Comparison of ENCODE assay signal across 8 cellular contexts in the genomic region with DNA sequence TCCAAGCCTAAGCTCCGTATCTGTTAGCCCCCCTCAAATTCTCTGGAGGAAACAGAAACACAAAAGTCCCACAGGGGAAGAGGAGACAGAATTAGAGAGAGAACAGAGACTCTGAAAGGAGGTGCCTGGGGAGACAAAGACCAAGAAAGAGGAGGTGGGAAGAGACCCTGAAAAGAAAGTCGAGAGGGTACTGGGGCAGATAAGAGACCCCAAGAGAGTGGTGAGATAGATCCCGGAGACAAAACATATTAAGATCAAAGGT. TPM values are rescaled to one million over a fixed set of nuclear protein-coding genes. Genes with fewer than 3 reads are reported as not detected.
DNase-seq lines count a peak whose midpoint lies in the region; ATAC-seq, FAIRE-seq and TF ChIP-seq lines count a peak whose summit lies in the region.

No MANE protein-coding gene starts in this region.

- no peak overlapping the region for H3K27ac ChIP-seq in thymus (ENCODE audit: low read depth)

- POLR2A ChIA-PET in activated CD8-positive, alpha-beta T cell treated with anti-CD3 and anti-CD28 coated beads, Interleukin-2, amount 10 ng/mL, durations not matched to agents 7 days and 5 days (lab: Charles Lee) = interaction anchor here (1.3 kb wide), 1 partner anchor 111 kb away, joined by 3 read pairs; no protein-coding TSS in a partner anchor

- no peak for ATAC-seq in activated T-cell treated with anti-CD3 and anti-CD28 coated beads, Interleukin-2, amount 50 U/mL, for 4 hours
- no peak for ATAC-seq in activated CD8-positive, alpha-beta T cell treated with anti-CD3 and anti-CD28 coated beads, Interleukin-2, amount 10 ng/mL, durations not matched to agents 7 days and 5 days

- WGBS in thymus = 48% methylated on average over 3 of the region's 3 CpGs

- peaks cover 15% of the 10 kb centered on the region for H3K36me3 ChIP-seq in thymus (ENCODE audit: control insufficient read depth, insufficient read depth)

- H3K4me1 Mint-ChIP-seq in activated T-cell treated with anti-CD3 and anti-CD28 coated beads, Interleukin-2, amount 50 U/mL, for 4 hours (ENCODE audit: low read depth) = peaks cover 35% of the 10 kb centered on the region
- H3K4me1 Mint-ChIP-seq in activated CD8-positive, alpha-beta T cell treated with anti-CD3 and anti-CD28 coated beads, Interleukin-2, amount 10 ng/mL, durations not matched to agents 7 days and 5 days (ENCODE audit: low read depth) = peaks cover 43% of the 10 kb centered on the region
- H3K4me1 Mint-ChIP-seq in immature natural killer cell = peaks cover 29 to 41% of the 10 kb centered on the region in 2 donors

- peaks cover 1% of the 10 kb centered on the region for H3K9me3 ChIP-seq in thymus (ENCODE audit: control insufficient read depth)

- peaks cover 21% of the 10 kb centered on the region for H3K27me3 Mint-ChIP-seq in activated T-cell treated with anti-CD3 and anti-CD28 coated beads, Interleukin-2, amount 50 U/mL, for 4 hours (ENCODE audit: low read depth)
- H3K27me3 Mint-ChIP-seq in activated CD8-positive, alpha-beta T cell treated with anti-CD3 and anti-CD28 coated beads, Interleukin-2, amount 10 ng/mL, durations not matched to agents 7 days and 5 days (ENCODE audit: low read depth) = peaks cover 23% of the 10 kb centered on the region
- peaks cover 17 to 31% (median 23%) of the 10 kb centered on the region in 3 donors for H3K27me3 Mint-ChIP-seq in immature natural killer cell (ENCODE audit: low read depth in 3 of 3)

- CTCF ChIA-PET in activated CD8-positive, alpha-beta T cell treated with anti-CD3 and anti-CD28 coated beads, Interleukin-2, amount 10 ng/mL, durations not matched to agents 7 days and 5 days (lab: Charles Lee) = interaction anchor here (1.1 to 1.8 kb wide), 3 partner anchors 11 to 123 kb away, joined by 3 to 4 read pairs (median 3); no protein-coding TSS in a partner anchor

- H3K27me3 ChIP-seq in thymus (ENCODE audit: control insufficient read depth, insufficient read depth) = peaks cover 40% of the 10 kb centered on the region

- no peaks in the 10 kb centered on the region for H3K9me3 Mint-ChIP-seq in activated T-cell treated with anti-CD3 and anti-CD28 coated beads, Interleukin-2, amount 50 U/mL, for 4 hours
- H3K9me3 Mint-ChIP-seq in activated CD8-positive, alpha-beta T cell treated with anti-CD3 and anti-CD28 coated beads, Interleukin-2, amount 10 ng/mL, durations not matched to agents 7 days and 5 days (ENCODE audit: insufficient read depth) = no peaks in the 10 kb centered on the region
- H3K9me3 Mint-ChIP-seq in immature natural killer cell = no peaks in the 10 kb centered on the region

- peak overlapping the region; percentile 75 for H3K4me3 ChIP-seq in thymus (ENCODE audit: low read length)

- H3K4me1 ChIP-seq in thymus (ENCODE audit: control insufficient read depth, insufficient read depth, low read length) = peaks cover 9% of the 10 kb centered on the region

- peaks cover 25% of the 10 kb centered on the region for H3K36me3 Mint-ChIP-seq in activated T-cell treated with anti-CD3 and anti-CD28 coated beads, Interleukin-2, amount 50 U/mL, for 4 hours (ENCODE audit: insufficient read depth)
- peaks cover 29% of the 10 kb centered on the region for H3K36me3 Mint-ChIP-seq in activated CD8-positive, alpha-beta T cell treated with anti-CD3 and anti-CD28 coated beads, Interleukin-2, amount 10 ng/mL, durations not matched to agents 7 days and 5 days (ENCODE audit: low read depth)
- H3K36me3 Mint-ChIP-seq in immature natural killer cell = peaks cover 13 to 23% (median 18%) of the 10 kb centered on the region in 3 donors

- no peak for DNase-seq in activated T-cell treated with anti-CD3 and anti-CD28 coated beads, Interleukin-2, amount 50 U/mL, for 4 hours
- no peak for DNase-seq in activated T-cell treated with anti-CD3 and anti-CD28 coated beads for 4 hours
- DNase-seq in activated CD8-positive, alpha-beta T cell treated with anti-CD3 and anti-CD28 coated beads, Interleukin-2, amount 10 ng/mL, durations not matched to agents 7 days and 5 days = no peak
- no peak for DNase-seq in immature natural killer cell
- no peak for DNase-seq in H54 (ENCODE audit: insufficient read length, low spot score)
- DNase-seq in stimulated activated CD4-positive, alpha-beta T cell treated with anti-CD3 and anti-CD28 coated beads, Interleukin-2, amount 100 ng/mL, for 24 hours = no peak
- no peak for DNase-seq in SK-N-DZ (ENCODE audit: low spot score)

- peak overlapping the region; percentile 94 for H3K27ac Mint-ChIP-seq in activated CD8-positive, alpha-beta T cell treated with anti-CD3 and anti-CD28 coated beads, Interleukin-2, amount 10 ng/mL, durations not matched to agents 7 days and 5 days
- H3K27ac Mint-ChIP-seq in immature natural killer cell = peak overlapping the region; percentile 76 to 100 (median 98)

- H3K4me3 Mint-ChIP-seq in activated T-cell treated with anti-CD3 and anti-CD28 coated beads, Interleukin-2, amount 50 U/mL, for 4 hours = peak overlapping the region; percentile 92
- H3K4me3 Mint-ChIP-seq in activated CD8-positive, alpha-beta T cell treated with anti-CD3 and anti-CD28 coated beads, Interleukin-2, amount 10 ng/mL, durations not matched to agents 7 days and 5 days = peak overlapping the region; percentile 91
- peak overlapping the region; percentile 97 to 100 (median 99) for H3K4me3 Mint-ChIP-seq in immature natural killer cell

- FAIRE-seq in H54 (lab: Jason Lieb, UNC) = no peak

- TF ChIP-seq POLR2A in H54 (IDR thresholded peaks at IDR 0.05; ENCODE audit: low read depth, low read length) = no peak

RNA-seq across cellular contexts. Expression of a gene that starts 0.9 kb away (rescaled TPM):
- total RNA-seq in activated T-cell treated with anti-CD3 and anti-CD28 coated beads, Interleukin-2, amount 50 U/mL, for 4 hours = 100 to 1,000 TPM; 175 to 192 (median 187) TPM
- 10 to 100 TPM; 46.4 to 50.4 TPM for total RNA-seq in activated CD8-positive, alpha-beta T cell treated with anti-CD3 and anti-CD28 coated beads, Interleukin-2, amount 10 ng/mL, durations not matched to agents 7 days and 5 days
- polyA plus RNA-seq in immature natural killer cell (10 to 100 TPM; 32.3 to 42.4 (median 34.6) TPM), thymus (8.4 TPM)
- polyA plus RNA-seq in SK-N-DZ (2014; cell fraction: cytosol; rRNA removed) = 29.3 and 41.5 TPM in 2 replicates
- polyA plus RNA-seq in SK-N-DZ (2014; cell fraction: nucleus; rRNA removed) = 11.7 and 14.8 TPM in 2 replicates

RNA-seq across cellular contexts. Expression of a gene that starts 10.5 kb away (rescaled TPM):
- 1 to 10 TPM; 3.1 to 3.3 (median 3.3) TPM for total RNA-seq in activated T-cell treated with anti-CD3 and anti-CD28 coated beads, Interleukin-2, amount 50 U/mL, for 4 hours
- 1 to 10 TPM; 1.4 to 1.5 TPM for total RNA-seq in activated CD8-positive, alpha-beta T cell treated with anti-CD3 and anti-CD28 coated beads, Interleukin-2, amount 10 ng/mL, durations not matched to agents 7 days and 5 days
- polyA plus RNA-seq in immature natural killer cell (under 1 TPM in 2 of 3 donors, not detected in 1; 0.06 to 0.07 TPM), thymus (0.78 TPM)
- 0.14 and 0.38 TPM in 2 replicates for polyA plus RNA-seq in SK-N-DZ (2014; cell fraction: cytosol; rRNA removed)
- polyA plus RNA-seq in SK-N-DZ (2014; cell fraction: nucleus; rRNA removed) = 1.1 and 1.5 TPM in 2 replicates

RNA-seq across cellular contexts. Expression of a gene that starts 24.3 kb away (rescaled TPM):
- 10 to 100 TPM; 30.7 to 36.2 (median 31.5) TPM for total RNA-seq in activated T-cell treated with anti-CD3 and anti-CD28 coated beads, Interleukin-2, amount 50 U/mL, for 4 hours
- 10 to 100 TPM; 48.3 to 50.3 TPM for total RNA-seq in activated CD8-positive, alpha-beta T cell treated with anti-CD3 and anti-CD28 coated beads, Interleukin-2, amount 10 ng/mL, durations not matched to agents 7 days and 5 days
- polyA plus RNA-seq in immature natural killer cell (10 to 100 TPM; 14.4 to 37.6 (median 29.6) TPM), thymus (42.4 TPM)
- polyA plus RNA-seq in SK-N-DZ (2014; cell fraction: cytosol; rRNA removed) = 27.6 and 28.1 TPM in 2 replicates
- polyA plus RNA-seq in SK-N-DZ (2014; cell fraction: nucleus; rRNA removed) = 70.9 and 73.1 TPM in 2 replicates

RNA-seq across cellular contexts. Expression of a gene that starts 51.4 kb away (rescaled TPM):
- total RNA-seq in activated T-cell treated with anti-CD3 and anti-CD28 coated beads, Interleukin-2, amount 50 U/mL, for 4 hours = under 1 TPM; 0.11 to 0.14 (median 0.13) TPM
- total RNA-seq in activated CD8-positive, alpha-beta T cell treated with anti-CD3 and anti-CD28 coated beads, Interleukin-2, amount 10 ng/mL, durations not matched to agents 7 days and 5 days = under 1 TPM; 0.05 to 0.08 TPM
- polyA plus RNA-seq in immature natural killer cell = not detected
- 0.07 TPM for polyA plus RNA-seq in thymus
- 0.07 and 0.08 TPM in 2 replicates for polyA plus RNA-seq in SK-N-DZ (2014; cell fraction: cytosol; rRNA removed)
- polyA plus RNA-seq in SK-N-DZ (2014; cell fraction: nucleus; rRNA removed) = 0.24 TPM in 1 of 2 replicates, not detected in the other

RNA-seq across cellular contexts. Expression of a gene that starts 53.5 kb away (rescaled TPM):
- 10 to 100 TPM; 58.6 to 63.8 (median 61.3) TPM for total RNA-seq in activated T-cell treated with anti-CD3 and anti-CD28 coated beads, Interleukin-2, amount 50 U/mL, for 4 hours
- total RNA-seq in activated CD8-positive, alpha-beta T cell treated with anti-CD3 and anti-CD28 coated beads, Interleukin-2, amount 10 ng/mL, durations not matched to agents 7 days and 5 days = 10 to 100 TPM; 70.3 to 71.3 TPM
- polyA plus RNA-seq in immature natural killer cell = 10 to 100 TPM; 14.8 to 30.5 (median 20.2) TPM
- 81.0 TPM for polyA plus RNA-seq in thymus
- 42.6 and 46.1 TPM in 2 replicates for polyA plus RNA-seq in SK-N-DZ (2014; cell fraction: cytosol; rRNA removed)
- polyA plus RNA-seq in SK-N-DZ (2014; cell fraction: nucleus; rRNA removed) = 16.9 and 19.5 TPM in 2 replicates
